Comparison of ENCODE assay signal across 8 cellular contexts in the genomic region with DNA sequence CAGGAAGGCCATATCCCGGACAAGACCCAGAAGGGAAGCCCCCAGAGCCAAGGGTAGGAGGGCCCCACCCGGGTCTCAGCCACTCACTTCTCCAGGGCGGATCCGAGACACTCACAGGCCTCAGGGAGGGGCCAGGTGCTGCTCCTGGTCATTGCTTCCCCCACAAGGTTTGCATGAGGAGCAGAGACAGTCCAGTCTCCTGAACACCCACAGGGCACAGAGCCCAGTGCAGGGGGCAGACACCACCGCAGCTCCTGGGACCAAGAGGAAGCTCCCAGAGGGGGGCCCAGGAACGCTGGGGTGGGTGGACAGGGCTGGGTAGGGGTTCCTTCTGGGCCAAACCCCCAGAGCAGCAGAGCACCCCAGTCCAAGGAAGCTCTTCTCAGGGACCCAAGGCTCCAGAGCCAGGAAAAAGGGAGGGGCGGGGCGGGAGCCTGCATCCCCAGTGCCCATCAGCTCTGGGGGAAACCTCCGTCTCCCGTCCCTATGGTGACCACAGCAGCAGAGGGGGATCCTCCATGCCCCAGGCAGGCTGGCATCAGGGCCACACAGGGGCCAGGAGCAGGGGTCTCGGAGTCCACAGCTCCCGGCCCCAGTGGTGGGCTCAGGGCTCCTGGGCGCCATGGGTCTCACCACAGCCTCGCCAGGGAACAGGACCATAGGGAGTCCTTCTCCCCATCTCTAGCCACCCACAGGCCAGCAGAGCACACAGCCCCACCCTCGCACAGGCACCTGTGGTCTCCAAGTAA. TPM values are rescaled to one million over a fixed set of nuclear protein-coding genes. Genes with fewer than 3 reads are reported as not detected.
DNase-seq lines count a peak whose midpoint lies in the region; ATAC-seq and FAIRE-seq lines count a peak whose summit lies in the region.

No MANE protein-coding gene starts in this region.

- H3K4me3 ChIP-seq in H7 (ENCODE audit: insufficient read depth, low read depth, low read length) = no peak overlapping the region
- peak overlapping the region; percentile 48 to 63 (median 52) for H3K4me3 ChIP-seq in skeletal muscle tissue (ENCODE audit: low read length in 3 of 3)

- peaks cover 12 to 15% (median 13%) of the 10 kb centered on the region in 3 donors for H3K4me1 ChIP-seq in skeletal muscle tissue (ENCODE audit: control insufficient read depth in 3 of 3, insufficient read depth in 3 of 3, low read length in 3 of 3)

- H3K27me3 Mint-ChIP-seq in T-cell = no peaks in the 10 kb centered on the region

- POLR2A ChIA-PET in T-cell (lab: Charles Lee) = interaction anchor here in 1 of 2 donors (0.5 to 1.0 kb wide), 2 partner anchors 9 to 127 kb away, joined by 4 to 8 read pairs; no protein-coding TSS in a partner anchor

- DNase-seq in H7 = peak; percentile 79
- DNase-seq in T-cell = no peak
- peak; percentile 44 for DNase-seq in Right ventricle myocardium superior
- no peak for DNase-seq in A172 (ENCODE audit: low spot score)
- no peak for DNase-seq in GM19239 (ENCODE audit: insufficient read length, low spot score)

- H3K27ac ChIP-seq in skeletal muscle tissue (ENCODE audit: low read depth, low read length) = peak overlapping the region; percentile 77

- CTCF ChIA-PET in T-cell (lab: Charles Lee) = interaction anchor here in 1 of 2 donors (0.6 kb wide), 1 partner anchor 688 kb away, joined by 7 read pairs; no protein-coding TSS in a partner anchor

- peak overlapping the region; percentile 70 to 76 (median 72) for H3K9ac ChIP-seq in skeletal muscle tissue (ENCODE audit: low read depth in 1 of 3, low read length in 3 of 3)

- intact Hi-C loops in Right ventricle myocardium superior (cut with DNase I) = no loop called here

- peak in 1 of 4 experiments; percentile 10 for ATAC-seq in T-cell (replicated peaks in 1 of 4)
- ATAC-seq in Right ventricle myocardium superior (ENCODE audit: poor library complexity) = no peak
- ATAC-seq in HG03460 (IDR thresholded peaks at IDR 0.05; ENCODE audit: unreplicated experiment) = no peak
- no peak for ATAC-seq in GM21786 (IDR thresholded peaks at IDR 0.05; ENCODE audit: unreplicated experiment)

- no peaks in the 10 kb centered on the region for H3K9me3 Mint-ChIP-seq in T-cell

- peak overlapping the region; percentile 88 to 90 (median 90) for H3K4me3 Mint-ChIP-seq in T-cell

- H3K36me3 ChIP-seq in H7 (replicated peaks; ENCODE audit: control insufficient read depth, insufficient read depth, low read length) = peaks cover 30% of the 10 kb centered on the region
- peaks cover 41 to 52% (median 46%) of the 10 kb centered on the region in 3 donors for H3K36me3 ChIP-seq in skeletal muscle tissue (ENCODE audit: control insufficient read depth in 3 of 3, insufficient read depth in 3 of 3, low read length in 3 of 3)

- peaks cover 15 to 24% (median 18%) of the 10 kb centered on the region in 3 donors for H3K4me1 Mint-ChIP-seq in T-cell

- peak overlapping the region; percentile 92 to 94 for H3K27ac Mint-ChIP-seq in T-cell

- H3K9me3 ChIP-seq in skeletal muscle tissue (ENCODE audit: control insufficient read depth in 3 of 3, low read length in 3 of 3) = no peaks in the 10 kb centered on the region

- H3K27me3 ChIP-seq in H7 (ENCODE audit: control insufficient read depth, insufficient read depth, low read length) = no peaks in the 10 kb centered on the region
- H3K27me3 ChIP-seq in skeletal muscle tissue (ENCODE audit: control insufficient read depth in 3 of 3, insufficient read depth in 3 of 3, low read length in 3 of 3) = no peaks in the 10 kb centered on the region

- H3K36me3 Mint-ChIP-seq in T-cell = peaks cover 15% of the 10 kb centered on the region

- FAIRE-seq in GM19239 (lab: Jason Lieb, UNC) = no peak

RNA-seq across cellular contexts. Expression of a gene that starts 0.8 kb away (rescaled TPM):
- total RNA-seq in H7 (2014; rRNA removed; shearing (Covaris generic)) = 225 and 242 TPM in 2 replicates
- total RNA-seq in T-cell (10 to 100 TPM; 29.3 to 43.8 (median 34.5) TPM), Right ventricle myocardium superior (79.6 TPM), skeletal muscle tissue (43.3 TPM)
- total RNA-seq in A172 (2014; rRNA removed; shearing (Covaris generic)) = 234 and 252 TPM in 2 replicates

RNA-seq across cellular contexts. Expression of a gene that starts 10.6 kb away (rescaled TPM):
- 107 and 112 TPM in 2 replicates for total RNA-seq in H7 (2014; rRNA removed; shearing (Covaris generic))
- total RNA-seq in T-cell (100 to 1,000 TPM in 4 of 5 donors, 10 to 100 TPM in 1; 34.9 to 143 (median 122) TPM), Right ventricle myocardium superior (28.1 TPM), skeletal muscle tissue (11.0 TPM)
- 46.6 and 58.5 TPM in 2 replicates for total RNA-seq in A172 (2014; rRNA removed; shearing (Covaris generic))

RNA-seq across cellular contexts. Expression of a gene that starts 18.6 kb away (rescaled TPM):
- 52.4 and 57.8 TPM in 2 replicates for total RNA-seq in H7 (2014; rRNA removed; shearing (Covaris generic))
- 10 to 100 TPM; 38.5 to 58.9 (median 50.4) TPM for total RNA-seq in T-cell
- total RNA-seq in Right ventricle myocardium superior = 14.0 TPM
- 8.9 TPM for total RNA-seq in skeletal muscle tissue
- 39.0 and 50.5 TPM in 2 replicates for total RNA-seq in A172 (2014; rRNA removed; shearing (Covaris generic))

RNA-seq across cellular contexts. Expression of a gene that starts 25.8 kb away (rescaled TPM):
- 400 and 507 TPM in 2 replicates for total RNA-seq in H7 (2014; rRNA removed; shearing (Covaris generic))
- total RNA-seq in T-cell = 10 to 100 TPM; 32.5 to 48.4 (median 41.3) TPM
- total RNA-seq in Right ventricle myocardium superior = 81.6 TPM
- total RNA-seq in skeletal muscle tissue = 21.4 TPM
- total RNA-seq in A172 (2014; rRNA removed; shearing (Covaris generic)) = 161 and 179 TPM in 2 replicates

RNA-seq across cellular contexts. Expression of a gene that starts 30.5 kb away (rescaled TPM):
- total RNA-seq in H7 (2014; rRNA removed; shearing (Covaris generic)) = 20.1 and 21.4 TPM in 2 replicates
- 10 to 100 TPM; 10.5 to 17.6 (median 11.3) TPM for total RNA-seq in T-cell
- total RNA-seq in Right ventricle myocardium superior = 9.1 TPM
- 2.6 TPM for total RNA-seq in skeletal muscle tissue
- 8.1 and 12.5 TPM in 2 replicates for total RNA-seq in A172 (2014; rRNA removed; shearing (Covaris generic))

Comparison
In these comparisons a context has a peak if more than half of its experiments do, and no peak if none do; other contexts are left out.
1. DNase-seq: peak in H7 (single experiment) and Right ventricle myocardium superior (single experiment); none in T-cell (0 of 34), A172 (single experiment) and GM19239 (single experiment).